ENCODE assay signal across 14 cellular contexts in the genomic region with DNA sequence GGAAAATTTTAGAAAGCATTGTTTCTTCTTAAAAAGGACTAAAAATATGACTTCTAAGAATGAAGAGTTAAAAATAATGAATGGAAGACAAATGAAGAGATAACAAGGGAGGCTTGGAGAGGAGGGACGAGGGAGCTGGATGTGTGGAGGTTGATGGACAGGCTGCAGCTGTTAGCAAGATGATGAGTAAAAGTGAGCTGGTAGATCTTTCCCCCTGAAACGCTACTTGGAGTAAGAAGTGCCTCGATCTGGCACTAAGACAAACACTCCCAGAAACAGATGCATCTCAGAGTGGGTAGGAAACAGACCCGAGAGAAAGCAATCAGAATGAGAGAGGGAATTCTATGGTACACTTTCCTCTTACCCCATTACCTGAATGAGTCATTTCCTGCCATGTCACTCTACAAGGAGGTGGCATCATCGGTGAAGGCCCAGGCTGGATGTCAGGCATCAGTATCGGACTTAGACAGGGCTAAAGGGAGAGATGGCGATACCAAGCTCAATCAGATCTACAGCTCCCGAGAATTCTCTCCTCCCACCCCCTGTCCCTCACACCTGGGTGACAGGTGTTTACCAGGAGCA.
DNase-seq lines count a peak whose midpoint lies in the region; ATAC-seq and TF ChIP-seq lines count a peak whose summit lies in the region.
"Had no signal": no experiment of that assay in that cellular context is flagged by ENCODE, and none has a peak within 500 bp of the region (broad histone marks: within the 10 kb centered on the region; RNA-seq: fewer than 3 reads in every experiment).

No MANE protein-coding gene starts in this region.

- DNase-seq in GM12865 (ENCODE audit: low read depth) (peak; percentile 2), HT1080 (ENCODE audit: low read depth) (peak; percentile 41), foreskin keratinocyte (peak in 1 of 2 donors; percentile 63), epidermal melanocyte (ENCODE audit: insufficient read length, low spot score) (no peak), dorsolateral prefrontal cortex (no peak), sigmoid colon (no peak)
- no peak for DNase-seq in effector CD8-positive, alpha-beta T cell (lab: John Stamatoyannopoulos, UW)
- DNase-seq: activated naive CD8-positive, alpha-beta T cell treated with anti-CD3 and anti-CD28 coated beads, Interleukin-2, amount 10 ng/mL, durations not matched to agents 7 days and 5 days; HFFc6; NCI-H1436 treated with DMSO at 0.1 percent for 48 hours had no signal

- intact Hi-C loops in dorsolateral prefrontal cortex (cut with DNase I) (no loop called here), sigmoid colon (cut with DNase I) (no loop called here)

- no peak for TF ChIP-seq POLR2A in sigmoid colon (IDR thresholded peaks at IDR 0.05)

- ATAC-seq in GM21737 (IDR thresholded peaks at IDR 0.05; ENCODE audit: unreplicated experiment) (peak; percentile 48), foreskin keratinocyte (peak; percentile 92)

- H3K27ac ChIP-seq in foreskin keratinocyte, result no peak overlapping the region
- no peak overlapping the region for H3K27ac ChIP-seq in dorsolateral prefrontal cortex
- H3K27ac ChIP-seq in sigmoid colon, result no peak overlapping the region
- H3K27ac ChIP-seq: coronary artery, tibial nerve had no signal

- H3K36me3 ChIP-seq in sigmoid colon, result no peaks in the 10 kb centered on the region
- H3K36me3 ChIP-seq: tibial nerve had no signal

- H3K4me3 ChIP-seq in GM12865 (ENCODE audit: low read depth, low read length) (no peak overlapping the region), dorsolateral prefrontal cortex (no peak overlapping the region), sigmoid colon (no peak overlapping the region)
- H3K4me3 ChIP-seq: coronary artery, smooth muscle cell, tibial nerve had no signal

- no peak for TF ChIP-seq EP300 in sigmoid colon (IDR thresholded peaks at IDR 0.05)

- H3K27me3 ChIP-seq in foreskin keratinocyte (no peaks in the 10 kb centered on the region), dorsolateral prefrontal cortex (peaks cover 0 to 8% (median 0%) of the 10 kb centered on the region in 45 donors), sigmoid colon (no peaks in the 10 kb centered on the region)
- H3K27me3 ChIP-seq: tibial nerve had no signal

- no peak for TF ChIP-seq CTCF in GM12865 (IDR thresholded peaks at IDR 0.05; ENCODE audit: insufficient read depth, low read depth, low read length, missing control alignments)
- TF ChIP-seq CTCF in foreskin keratinocyte (conservative IDR thresholded peaks at IDR 0.05), result no peak
- no peak for TF ChIP-seq CTCF in dorsolateral prefrontal cortex (IDR thresholded peaks at IDR 0.05 in 54 of 56, conservative IDR thresholded peaks at IDR 0.05 in 2 of 56; ENCODE audit: low read depth in 1 of 56, partially characterized antibody in 56 of 56)
- no peak for TF ChIP-seq CTCF in sigmoid colon (IDR thresholded peaks at IDR 0.05)

- H3K9me3 ChIP-seq in sigmoid colon, result no peaks in the 10 kb centered on the region
- H3K9me3 ChIP-seq: tibial nerve had no signal

- WGBS in sigmoid colon, 2 donors, result 77 to 79% methylated on average over 8 of the region's 8 CpGs

- H3K4me1 ChIP-seq in foreskin keratinocyte, result peaks cover 12% of the 10 kb centered on the region
- no peaks in the 10 kb centered on the region for H3K4me1 ChIP-seq in sigmoid colon
- H3K4me1 ChIP-seq: tibial nerve had no signal

Comparison
In these comparisons a context has a peak if more than half of its experiments do, and no peak if none do; other contexts are left out.
1. DNase-seq: peak in GM12865 (single experiment) and HT1080 (single experiment); none in epidermal melanocyte (single experiment), dorsolateral prefrontal cortex (0 of 10), effector CD8-positive, alpha-beta T cell (single experiment) and sigmoid colon (single experiment).